ENCODE assay signal across 19 cellular contexts in the genomic region with DNA sequence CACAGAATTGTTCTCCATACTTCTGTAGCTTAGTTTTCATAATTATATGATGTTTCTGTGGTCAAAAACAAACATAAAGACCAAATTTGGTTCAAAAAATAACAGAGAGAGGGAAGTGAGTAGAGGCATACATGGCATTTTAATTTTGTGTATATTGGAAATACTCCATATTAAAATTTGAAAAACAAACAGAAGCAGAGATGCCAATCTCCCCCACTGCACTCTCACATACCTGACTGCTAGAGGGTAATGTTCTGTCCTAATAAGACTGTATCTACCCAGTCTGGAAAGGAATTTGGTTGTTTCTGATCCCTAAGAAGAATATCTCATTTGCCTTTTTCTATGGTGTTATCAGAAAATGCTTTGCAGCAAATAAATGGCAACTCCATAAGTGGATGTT.
"Had no signal": no experiment of that assay in that cellular context is flagged by ENCODE, and none has a peak within 500 bp of the region (broad histone marks: within the 10 kb centered on the region; RNA-seq: fewer than 3 reads in every experiment).

No MANE protein-coding gene starts in this region.

- H3K36me3 ChIP-seq: esophagus squamous epithelium, gastroesophageal sphincter, neutrophil, spleen, tibial nerve had no signal

- H3K4me3 ChIP-seq: esophagus squamous epithelium, gastroesophageal sphincter, spleen, testis, tibial nerve had no signal

- H3K27me3 ChIP-seq: esophagus squamous epithelium, gastroesophageal sphincter, neutrophil, spleen, testis, tibial nerve had no signal

- DNase-seq: effector memory CD8-positive, alpha-beta T cell; esophagus squamous epithelium; foreskin fibroblast; glutamatergic neuron; left colon; naive thymus-derived CD8-positive, alpha-beta T cell; posterior cingulate gyrus; spleen; stimulated activated CD4-positive, alpha-beta T cell treated with anti-CD3 and anti-CD28 coated beads, Interleukin-15, amount 100 ng/mL, for 24 hours; stimulated activated CD4-positive, alpha-beta T cell treated with anti-CD3 and anti-CD28 coated beads, Interleukin-1b, Interleukin-23, amount 100 ng/mL, for 48 hours; stimulated activated CD4-positive, alpha-beta T cell treated with anti-CD3 and anti-CD28 coated beads, Interleukin-4, amount 100 ng/mL, for 4 hours; stimulated activated naive B cell treated with anti-CD40 and anti-IgM and Interleukin-4, amounts not matched to agents 10 μg/mL and 1 μg/mL and 100 μg/mL, for 72 hours; stimulated activated naive CD8-positive, alpha-beta T cell treated with anti-CD3 and anti-CD28 coated beads, Interleukin-15, amount 100 ng/mL, for 72 hours had no signal

- H3K27ac ChIP-seq: epithelial cell of prostate, esophagus squamous epithelium, gastroesophageal sphincter, neutrophil, spleen, testis, tibial nerve had no signal

- H3K4me1 ChIP-seq: esophagus squamous epithelium, gastroesophageal sphincter, spleen, testis, tibial nerve had no signal

- ATAC-seq: effector memory CD8-positive, alpha-beta T cell; gastroesophageal sphincter; left colon; naive thymus-derived CD8-positive, alpha-beta T cell; sciatic nerve; stimulated activated naive B cell treated with anti-CD40 and anti-IgM and Interleukin-4, amounts not matched to agents 10 μg/mL and 1 μg/mL and 100 μg/mL, for 72 hours; stimulated activated naive CD8-positive, alpha-beta T cell treated with anti-CD3 and anti-CD28 coated beads, Interleukin-15, amount 100 ng/mL, for 72 hours had no signal

- H3K9me3 ChIP-seq: esophagus squamous epithelium, gastroesophageal sphincter, neutrophil, spleen, testis, tibial nerve had no signal
